Comparison of ENCODE assay signal across 21 cellular contexts in genomic region chr14:79544671-79545070, GRCh38.
DNase-seq lines count a peak whose midpoint lies in the region; ATAC-seq and TF ChIP-seq lines count a peak whose summit lies in the region.
"Had no signal": no experiment of that assay in that cellular context is flagged by ENCODE, and none has a peak within 500 bp of the region (broad histone marks: within the 10 kb centered on the region; RNA-seq: fewer than 3 reads in every experiment).

No MANE protein-coding gene starts in this region.

- no peaks in the 10 kb centered on the region for H3K36me3 ChIP-seq in right atrium auricular region
- H3K36me3 ChIP-seq: cardiac muscle cell, esophagus squamous epithelium, SJSA1 had no signal

- H3K4me1 ChIP-seq in right cardiac atrium (ENCODE audit: control insufficient read depth, insufficient read depth, low read length), result no peaks in the 10 kb centered on the region
- peaks cover 0 to 7% of the 10 kb centered on the region in 2 donors for H3K4me1 ChIP-seq in right atrium auricular region
- H3K4me1 ChIP-seq: A549 had no signal

- TF ChIP-seq CTCF in right atrium auricular region (IDR thresholded peaks at IDR 0.05) (no peak), fibroblast of the aortic adventitia (IDR thresholded peaks at IDR 0.05; ENCODE audit: insufficient read depth, low read length) (no peak)

- DNase-seq in right cardiac atrium (no peak), right atrium auricular region (ENCODE audit: low spot score) (no peak), amniotic epithelial cell (ENCODE audit: low read depth) (peak; percentile 67), fibroblast of the aortic adventitia (ENCODE audit: low read depth) (peak; percentile 88), dermis blood vessel endothelial cell (no peak), ureter (ENCODE audit: low spot score) (no peak), DMS153 treated with DMSO at 0.1 percent for 48 hours (lab: John Stamatoyannopoulos, UW; ENCODE audit: unreplicated experiment) (no peak), COR-L47 (lab: John Stamatoyannopoulos, UW) (no peak)
- DNase-seq: activated CD4-positive, alpha-beta memory T cell treated with anti-CD3 and anti-CD28 coated beads for 36 hours; activated T-cell treated with anti-CD3 and anti-CD28 coated beads, Interleukin-2, amount 50 U/mL, for 48 hours; CD8-positive, alpha-beta T cell; effector memory CD4-positive, alpha-beta T cell; esophagus squamous epithelium; NCI-H1105; NCI-H526 treated with DMSO at 0.1 percent for 48 hours had no signal

- H3K27me3 ChIP-seq in right cardiac atrium (ENCODE audit: control insufficient read depth, insufficient read depth), result no peaks in the 10 kb centered on the region
- no peaks in the 10 kb centered on the region for H3K27me3 ChIP-seq in right atrium auricular region
- H3K27me3 ChIP-seq: cardiac muscle cell, esophagus squamous epithelium, hepatocyte, SJSA1 had no signal

- no peaks in the 10 kb centered on the region for H3K9me3 ChIP-seq in right cardiac atrium (ENCODE audit: control insufficient read depth, low read length)
- H3K9me3 ChIP-seq in right atrium auricular region, result no peaks in the 10 kb centered on the region
- H3K9me3 ChIP-seq: A549, esophagus squamous epithelium, SJSA1 had no signal

- peak; percentile 26 to 43 for ATAC-seq in right cardiac atrium
- ATAC-seq: A549; CD8-positive, alpha-beta T cell; stimulated activated effector memory CD8-positive, alpha-beta T cell treated with anti-CD3 and anti-CD28 coated beads, Interleukin-12 subunit alpha, Interleukin-12 subunit beta, amount 100 ng/mL, for 72 hours had no signal

- 73% methylated on average over 2 of the region's 2 CpGs for WGBS in right cardiac atrium

- no peak overlapping the region for H3K4me3 ChIP-seq in right cardiac atrium (ENCODE audit: low read length)
- H3K4me3 ChIP-seq in right atrium auricular region, result no peak overlapping the region
- no peak overlapping the region for H3K4me3 ChIP-seq in fibroblast of the aortic adventitia (ENCODE audit: low read depth, low read length)
- H3K4me3 ChIP-seq: A549, cardiac muscle cell, esophagus squamous epithelium, hepatocyte, SJSA1 had no signal

- H3K27ac ChIP-seq in right cardiac atrium (ENCODE audit: low read length) (no peak overlapping the region), right atrium auricular region (no peak overlapping the region)
- H3K27ac ChIP-seq: A549, cardiac muscle cell, esophagus squamous epithelium, hepatocyte, KMS-11, SJSA1 had no signal

- intact Hi-C loops in right cardiac atrium (cut with DNase I), result no loop called here

Comparison
In these comparisons a context has a peak if more than half of its experiments do, and no peak if none do; other contexts are left out.
1. DNase-seq: peak in amniotic epithelial cell (single experiment) and fibroblast of the aortic adventitia (single experiment); none in right cardiac atrium (0 of 3), right atrium auricular region (single experiment), dermis blood vessel endothelial cell (single experiment), ureter (single experiment), DMS153 treated with DMSO at 0.1 percent for 48 hours (single experiment) and COR-L47 (single experiment).